ENCODE assay signal across 8 cellular contexts in genomic region chr1:16181887-16182719, GRCh38. TPM values are rescaled to one million over a fixed set of nuclear protein-coding genes. Genes with fewer than 3 reads are reported as not detected.
DNase-seq lines count a peak whose midpoint lies in the region; ATAC-seq, FAIRE-seq and TF ChIP-seq lines count a peak whose summit lies in the region.

No MANE protein-coding gene starts in this region.

- H3K27me3 ChIP-seq in thymus (ENCODE audit: control insufficient read depth, insufficient read depth) = no peaks in the 10 kb centered on the region

- no peak overlapping the region for H3K4me3 Mint-ChIP-seq in chondrocyte (ENCODE audit: unreplicated experiment)

- H3K36me3 ChIP-seq in thymus (ENCODE audit: control insufficient read depth, insufficient read depth) = no peaks in the 10 kb centered on the region

- no peaks in the 10 kb centered on the region for H3K36me3 Mint-ChIP-seq in chondrocyte (ENCODE audit: low read depth)

- no peaks in the 10 kb centered on the region for H3K4me1 ChIP-seq in thymus (ENCODE audit: control insufficient read depth, insufficient read depth, low read length)

- DNase-seq in HTR-8/SVneo (ENCODE audit: insufficient read length, low spot score) = peak; percentile 80
- no peak for DNase-seq in chondrocyte (ENCODE audit: low spot score)
- peak; percentile 83 for DNase-seq in left kidney (ENCODE audit: low read depth, low spot score)
- DNase-seq in NCI-H446 treated with DMSO at 0.1 percent for 48 hours (lab: John Stamatoyannopoulos, UW) = no peak
- no peak for DNase-seq in stimulated activated CD8-positive, alpha-beta memory T cell treated with anti-CD3 and anti-CD28 coated beads, Interleukin-4, amount 100 ng/mL, for 48 hours
- DNase-seq in NCI-H748 treated with DMSO at 0.1 percent for 48 hours (lab: John Stamatoyannopoulos, UW) = no peak

- no peak overlapping the region for H3K4me3 ChIP-seq in thymus (ENCODE audit: low read length)

- 89% methylated on average over 18 of the region's 18 CpGs for WGBS in thymus

- ATAC-seq in GM18511 (IDR thresholded peaks at IDR 0.05; ENCODE audit: unreplicated experiment) = no peak

- peak overlapping the region; percentile 72 for H3K27ac ChIP-seq in thymus (ENCODE audit: low read depth)

- no peak for TF ChIP-seq CTCF in chondrocyte (IDR thresholded peaks at IDR 0.05)

- H3K27ac Mint-ChIP-seq in chondrocyte (ENCODE audit: unreplicated experiment) = peak overlapping the region; percentile 97

- no peaks in the 10 kb centered on the region for H3K9me3 ChIP-seq in thymus (ENCODE audit: control insufficient read depth)

- H3K27me3 Mint-ChIP-seq in chondrocyte (ENCODE audit: low read depth) = no peaks in the 10 kb centered on the region

- FAIRE-seq in HTR-8/SVneo (lab: Jason Lieb, UNC) = no peak

- H3K9me3 Mint-ChIP-seq in chondrocyte (ENCODE audit: low read depth) = no peaks in the 10 kb centered on the region

- H3K4me1 Mint-ChIP-seq in chondrocyte (ENCODE audit: low read depth) = peaks cover 50% of the 10 kb centered on the region

RNA-seq across cellular contexts. Expression of gene EPHA2, which starts 26.2 kb away (rescaled TPM):
- total RNA-seq in chondrocyte = 38.5 to 47.4 TPM (median 40.0 TPM) in 3 replicates
- polyA plus RNA-seq in thymus = 6.2 TPM

RNA-seq across cellular contexts. Expression of gene ARHGEF19, which starts 30.3 kb away (rescaled TPM):
- 14.4 to 17.7 TPM (median 16.1 TPM) in 3 replicates for total RNA-seq in chondrocyte
- polyA plus RNA-seq in thymus = 9.6 TPM

RNA-seq across cellular contexts. Expression of gene CPLANE2, which starts 54.9 kb away (rescaled TPM):
- total RNA-seq in chondrocyte = 8.5 to 12.3 TPM (median 12.0 TPM) in 3 replicates
- polyA plus RNA-seq in thymus = 4.0 TPM

Comparison
In these comparisons a context has a peak if more than half of its experiments do, and no peak if none do; other contexts are left out.
1. DNase-seq: peak in HTR-8/SVneo (single experiment) and left kidney (single experiment); none in chondrocyte (single experiment), NCI-H446 treated with DMSO at 0.1 percent for 48 hours (single experiment), stimulated activated CD8-positive, alpha-beta memory T cell treated with anti-CD3 and anti-CD28 coated beads, Interleukin-4, amount 100 ng/mL, for 48 hours (single experiment) and NCI-H748 treated with DMSO at 0.1 percent for 48 hours (single experiment).